In the genomic region with DNA sequence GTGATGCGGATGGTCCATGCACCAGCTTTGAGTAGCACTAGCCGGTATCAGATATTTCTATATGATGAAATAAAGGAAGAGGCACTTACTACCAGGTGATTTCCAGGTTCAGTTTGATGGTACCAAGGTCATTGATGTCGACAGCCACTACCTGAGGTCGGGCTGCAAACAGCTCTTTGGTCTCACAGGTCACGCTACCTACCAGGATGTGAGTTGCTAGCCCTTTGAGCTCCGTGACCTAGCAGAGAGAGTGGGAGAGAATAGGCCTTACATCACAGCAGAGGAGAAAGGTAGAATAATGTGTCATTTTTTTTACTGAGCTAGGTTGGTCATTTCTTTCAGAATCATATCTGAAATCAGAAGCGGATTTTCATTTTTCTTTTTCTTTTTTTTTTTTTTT, we compare ENCODE assay signal across 1 cellular context.
A peak's percentile ranks its signal among the peaks of the same experiment; 100 is the strongest.
TF ChIP-seq lines count a peak whose summit lies in the region.

No MANE protein-coding gene starts in this region.

TF ChIP-seq in HepG2, 621 proteins besides CTCF, POLR2A, EP300 and RAD21 (continues in another document):
- peak; percentile 65; the same call in 1 of the 2 replicates for TF ChIP-seq ZFP1 (CRISPR knock-in tag; IDR thresholded peaks at IDR 0.05)
- peak; percentile 19; the same call in 1 of the 2 replicates for TF ChIP-seq CEBPB (IDR thresholded peaks at IDR 0.05; ENCODE audit: borderline replicate concordance, low read depth, low read length)
- no peak for TF ChIP-seq MXD4 (CRISPR knock-in tag; IDR thresholded peaks at IDR 0.05)
- TF ChIP-seq, protein P1, sequence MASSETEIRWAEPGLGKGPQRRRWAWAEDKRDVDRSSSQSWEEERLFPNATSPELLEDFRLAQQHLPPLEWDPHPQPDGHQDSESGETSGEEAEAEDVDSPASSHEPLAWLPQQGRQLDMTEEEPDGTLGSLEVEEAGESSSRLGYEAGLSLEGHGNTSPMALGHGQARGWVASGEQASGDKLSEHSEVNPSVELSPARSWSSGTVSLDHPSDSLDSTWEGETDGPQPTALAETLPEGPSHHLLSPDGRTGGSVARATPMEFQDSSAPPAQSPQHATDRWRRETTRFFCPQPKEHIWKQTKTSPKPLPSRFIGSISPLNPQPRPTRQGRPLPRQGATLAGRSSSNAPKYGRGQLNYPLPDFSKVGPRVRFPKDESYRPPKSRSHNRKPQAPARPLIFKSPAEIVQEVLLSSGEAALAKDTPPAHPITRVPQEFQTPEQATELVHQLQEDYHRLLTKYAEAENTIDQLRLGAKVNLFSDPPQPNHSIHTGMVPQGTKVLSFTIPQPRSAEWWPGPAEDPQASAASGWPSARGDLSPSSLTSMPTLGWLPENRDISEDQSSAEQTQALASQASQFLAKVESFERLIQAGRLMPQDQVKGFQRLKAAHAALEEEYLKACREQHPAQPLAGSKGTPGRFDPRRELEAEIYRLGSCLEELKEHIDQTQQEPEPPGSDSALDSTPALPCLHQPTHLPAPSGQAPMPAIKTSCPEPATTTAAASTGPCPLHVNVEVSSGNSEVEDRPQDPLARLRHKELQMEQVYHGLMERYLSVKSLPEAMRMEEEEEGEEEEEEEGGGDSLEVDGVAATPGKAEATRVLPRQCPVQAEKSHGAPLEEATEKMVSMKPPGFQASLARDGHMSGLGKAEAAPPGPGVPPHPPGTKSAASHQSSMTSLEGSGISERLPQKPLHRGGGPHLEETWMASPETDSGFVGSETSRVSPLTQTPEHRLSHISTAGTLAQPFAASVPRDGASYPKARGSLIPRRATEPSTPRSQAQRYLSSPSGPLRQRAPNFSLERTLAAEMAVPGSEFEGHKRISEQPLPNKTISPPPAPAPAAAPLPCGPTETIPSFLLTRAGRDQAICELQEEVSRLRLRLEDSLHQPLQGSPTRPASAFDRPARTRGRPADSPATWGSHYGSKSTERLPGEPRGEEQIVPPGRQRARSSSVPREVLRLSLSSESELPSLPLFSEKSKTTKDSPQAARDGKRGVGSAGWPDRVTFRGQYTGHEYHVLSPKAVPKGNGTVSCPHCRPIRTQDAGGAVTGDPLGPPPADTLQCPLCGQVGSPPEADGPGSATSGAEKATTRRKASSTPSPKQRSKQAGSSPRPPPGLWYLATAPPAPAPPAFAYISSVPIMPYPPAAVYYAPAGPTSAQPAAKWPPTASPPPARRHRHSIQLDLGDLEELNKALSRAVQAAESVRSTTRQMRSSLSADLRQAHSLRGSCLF (CRISPR knock-in tag; IDR thresholded peaks at IDR 0.05; ENCODE audit: borderline replicate concordance): no peak
- TF ChIP-seq ZC3H4 (CRISPR knock-in tag; IDR thresholded peaks at IDR 0.05; ENCODE audit: borderline replicate concordance): no peak
- TF ChIP-seq ZBTB21 (CRISPR knock-in tag; IDR thresholded peaks at IDR 0.05): 0 out of 2 replicates have a peak, but pooled peaks have one; percentile 53
- 0 out of 2 replicates have a peak, but pooled peaks have one; percentile 46 for TF ChIP-seq HDAC1 (CRISPR knock-in tag; IDR thresholded peaks at IDR 0.05)
- TF ChIP-seq, protein P2, sequence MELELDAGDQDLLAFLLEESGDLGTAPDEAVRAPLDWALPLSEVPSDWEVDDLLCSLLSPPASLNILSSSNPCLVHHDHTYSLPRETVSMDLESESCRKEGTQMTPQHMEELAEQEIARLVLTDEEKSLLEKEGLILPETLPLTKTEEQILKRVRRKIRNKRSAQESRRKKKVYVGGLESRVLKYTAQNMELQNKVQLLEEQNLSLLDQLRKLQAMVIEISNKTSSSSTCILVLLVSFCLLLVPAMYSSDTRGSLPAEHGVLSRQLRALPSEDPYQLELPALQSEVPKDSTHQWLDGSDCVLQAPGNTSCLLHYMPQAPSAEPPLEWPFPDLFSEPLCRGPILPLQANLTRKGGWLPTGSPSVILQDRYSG (CRISPR knock-in tag; IDR thresholded peaks at IDR 0.05): no peak
- TF ChIP-seq RARA (CRISPR knock-in tag; IDR thresholded peaks at IDR 0.05): peak; percentile 56; the same call in 1 of the 2 replicates
- no peak for TF ChIP-seq NR2F6 (IDR thresholded peaks at IDR 0.05)
- 0 out of 2 replicates have a peak, but pooled peaks have one; percentile 24 for TF ChIP-seq NR2F6 (CRISPR knock-in tag; IDR thresholded peaks at IDR 0.05)
- TF ChIP-seq, protein P3, sequence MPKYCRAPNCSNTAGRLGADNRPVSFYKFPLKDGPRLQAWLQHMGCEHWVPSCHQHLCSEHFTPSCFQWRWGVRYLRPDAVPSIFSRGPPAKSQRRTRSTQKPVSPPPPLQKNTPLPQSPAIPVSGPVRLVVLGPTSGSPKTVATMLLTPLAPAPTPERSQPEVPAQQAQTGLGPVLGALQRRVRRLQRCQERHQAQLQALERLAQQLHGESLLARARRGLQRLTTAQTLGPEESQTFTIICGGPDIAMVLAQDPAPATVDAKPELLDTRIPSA (CRISPR knock-in tag; IDR thresholded peaks at IDR 0.05; ENCODE audit: borderline replicate concordance): no peak
- TF ChIP-seq, protein P4, sequence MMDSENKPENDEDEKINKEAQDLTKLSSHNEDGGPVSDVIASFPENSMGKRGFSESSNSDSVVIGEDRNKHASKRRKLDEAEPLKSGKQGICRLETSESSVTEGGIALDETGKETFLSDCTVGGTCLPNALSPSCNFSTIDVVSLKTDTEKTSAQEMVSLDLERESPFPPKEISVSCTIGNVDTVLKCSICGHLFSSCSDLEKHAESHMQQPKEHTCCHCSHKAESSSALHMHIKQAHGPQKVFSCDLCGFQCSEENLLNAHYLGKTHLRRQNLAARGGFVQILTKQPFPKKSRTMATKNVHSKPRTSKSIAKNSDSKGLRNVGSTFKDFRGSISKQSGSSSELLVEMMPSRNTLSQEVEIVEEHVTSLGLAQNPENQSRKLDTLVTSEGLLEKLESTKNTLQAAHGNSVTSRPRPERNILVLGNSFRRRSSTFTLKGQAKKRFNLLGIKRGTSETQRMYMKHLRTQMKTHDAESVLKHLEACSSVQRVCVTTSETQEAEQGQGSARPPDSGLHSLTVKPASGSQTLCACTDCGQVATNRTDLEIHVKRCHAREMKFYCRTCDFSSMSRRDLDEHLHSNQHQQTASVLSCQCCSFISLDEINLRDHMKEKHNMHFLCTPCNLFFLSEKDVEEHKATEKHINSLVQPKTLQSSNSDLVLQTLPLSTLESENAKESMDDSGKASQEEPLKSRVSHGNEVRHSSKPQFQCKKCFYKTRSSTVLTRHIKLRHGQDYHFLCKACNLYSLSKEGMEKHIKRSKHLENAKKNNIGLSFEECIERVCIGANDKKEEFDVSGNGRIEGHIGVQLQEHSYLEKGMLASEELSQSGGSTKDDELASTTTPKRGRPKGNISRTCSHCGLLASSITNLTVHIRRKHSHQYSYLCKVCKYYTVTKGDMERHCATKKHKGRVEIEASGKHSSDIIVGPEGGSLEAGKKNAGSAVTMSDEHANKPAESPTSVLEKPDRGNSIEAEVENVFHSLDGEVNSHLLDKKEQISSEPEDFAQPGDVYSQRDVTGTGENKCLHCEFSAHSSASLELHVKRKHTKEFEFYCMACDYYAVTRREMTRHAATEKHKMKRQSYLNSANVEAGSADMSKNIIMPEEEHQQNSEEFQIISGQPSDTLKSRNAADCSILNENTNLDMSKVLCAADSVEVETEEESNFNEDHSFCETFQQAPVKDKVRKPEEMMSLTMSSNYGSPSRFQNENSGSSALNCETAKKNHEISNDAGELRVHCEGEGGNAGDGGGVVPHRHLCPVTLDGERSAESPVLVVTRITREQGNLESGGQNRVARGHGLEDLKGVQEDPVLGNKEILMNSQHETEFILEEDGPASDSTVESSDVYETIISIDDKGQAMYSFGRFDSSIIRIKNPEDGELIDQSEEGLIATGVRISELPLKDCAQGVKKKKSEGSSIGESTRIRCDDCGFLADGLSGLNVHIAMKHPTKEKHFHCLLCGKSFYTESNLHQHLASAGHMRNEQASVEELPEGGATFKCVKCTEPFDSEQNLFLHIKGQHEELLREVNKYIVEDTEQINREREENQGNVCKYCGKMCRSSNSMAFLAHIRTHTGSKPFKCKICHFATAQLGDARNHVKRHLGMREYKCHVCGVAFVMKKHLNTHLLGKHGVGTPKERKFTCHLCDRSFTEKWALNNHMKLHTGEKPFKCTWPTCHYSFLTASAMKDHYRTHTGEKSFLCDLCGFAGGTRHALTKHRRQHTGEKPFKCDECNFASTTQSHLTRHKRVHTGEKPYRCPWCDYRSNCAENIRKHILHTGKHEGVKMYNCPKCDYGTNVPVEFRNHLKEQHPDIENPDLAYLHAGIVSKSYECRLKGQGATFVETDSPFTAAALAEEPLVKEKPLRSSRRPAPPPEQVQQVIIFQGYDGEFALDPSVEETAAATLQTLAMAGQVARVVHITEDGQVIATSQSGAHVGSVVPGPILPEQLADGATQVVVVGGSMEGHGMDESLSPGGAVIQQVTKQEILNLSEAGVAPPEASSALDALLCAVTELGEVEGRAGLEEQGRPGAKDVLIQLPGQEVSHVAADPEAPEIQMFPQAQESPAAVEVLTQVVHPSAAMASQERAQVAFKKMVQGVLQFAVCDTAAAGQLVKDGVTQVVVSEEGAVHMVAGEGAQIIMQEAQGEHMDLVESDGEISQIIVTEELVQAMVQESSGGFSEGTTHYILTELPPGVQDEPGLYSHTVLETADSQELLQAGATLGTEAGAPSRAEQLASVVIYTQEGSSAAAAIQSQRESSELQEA (CRISPR knock-in tag; IDR thresholded peaks at IDR 0.05; ENCODE audit: not compliant biosample characterization): no peak
- no peak for TF ChIP-seq ADNP (CRISPR knock-in tag; IDR thresholded peaks at IDR 0.05)
- TF ChIP-seq HNF4A (CRISPR knock-in tag; IDR thresholded peaks at IDR 0.05): peak; percentile 55; the same call in 1 of the 2 replicates
- TF ChIP-seq ZNF20 (CRISPR knock-in tag; IDR thresholded peaks at IDR 0.05): no peak
- TF ChIP-seq, protein P5, sequence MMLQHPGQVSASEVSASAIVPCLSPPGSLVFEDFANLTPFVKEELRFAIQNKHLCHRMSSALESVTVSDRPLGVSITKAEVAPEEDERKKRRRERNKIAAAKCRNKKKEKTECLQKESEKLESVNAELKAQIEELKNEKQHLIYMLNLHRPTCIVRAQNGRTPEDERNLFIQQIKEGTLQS (CRISPR knock-in tag; IDR thresholded peaks at IDR 0.05): no peak
- TF ChIP-seq, protein P6, sequence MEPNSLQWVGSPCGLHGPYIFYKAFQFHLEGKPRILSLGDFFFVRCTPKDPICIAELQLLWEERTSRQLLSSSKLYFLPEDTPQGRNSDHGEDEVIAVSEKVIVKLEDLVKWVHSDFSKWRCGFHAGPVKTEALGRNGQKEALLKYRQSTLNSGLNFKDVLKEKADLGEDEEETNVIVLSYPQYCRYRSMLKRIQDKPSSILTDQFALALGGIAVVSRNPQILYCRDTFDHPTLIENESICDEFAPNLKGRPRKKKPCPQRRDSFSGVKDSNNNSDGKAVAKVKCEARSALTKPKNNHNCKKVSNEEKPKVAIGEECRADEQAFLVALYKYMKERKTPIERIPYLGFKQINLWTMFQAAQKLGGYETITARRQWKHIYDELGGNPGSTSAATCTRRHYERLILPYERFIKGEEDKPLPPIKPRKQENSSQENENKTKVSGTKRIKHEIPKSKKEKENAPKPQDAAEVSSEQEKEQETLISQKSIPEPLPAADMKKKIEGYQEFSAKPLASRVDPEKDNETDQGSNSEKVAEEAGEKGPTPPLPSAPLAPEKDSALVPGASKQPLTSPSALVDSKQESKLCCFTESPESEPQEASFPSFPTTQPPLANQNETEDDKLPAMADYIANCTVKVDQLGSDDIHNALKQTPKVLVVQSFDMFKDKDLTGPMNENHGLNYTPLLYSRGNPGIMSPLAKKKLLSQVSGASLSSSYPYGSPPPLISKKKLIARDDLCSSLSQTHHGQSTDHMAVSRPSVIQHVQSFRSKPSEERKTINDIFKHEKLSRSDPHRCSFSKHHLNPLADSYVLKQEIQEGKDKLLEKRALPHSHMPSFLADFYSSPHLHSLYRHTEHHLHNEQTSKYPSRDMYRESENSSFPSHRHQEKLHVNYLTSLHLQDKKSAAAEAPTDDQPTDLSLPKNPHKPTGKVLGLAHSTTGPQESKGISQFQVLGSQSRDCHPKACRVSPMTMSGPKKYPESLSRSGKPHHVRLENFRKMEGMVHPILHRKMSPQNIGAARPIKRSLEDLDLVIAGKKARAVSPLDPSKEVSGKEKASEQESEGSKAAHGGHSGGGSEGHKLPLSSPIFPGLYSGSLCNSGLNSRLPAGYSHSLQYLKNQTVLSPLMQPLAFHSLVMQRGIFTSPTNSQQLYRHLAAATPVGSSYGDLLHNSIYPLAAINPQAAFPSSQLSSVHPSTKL (CRISPR knock-in tag; IDR thresholded peaks at IDR 0.05): 0 out of 2 replicates have a peak, but pooled peaks have one; percentile 14
- TF ChIP-seq ZNF776 (CRISPR knock-in tag; IDR thresholded peaks at IDR 0.05): no peak
- TF ChIP-seq, protein P7, sequence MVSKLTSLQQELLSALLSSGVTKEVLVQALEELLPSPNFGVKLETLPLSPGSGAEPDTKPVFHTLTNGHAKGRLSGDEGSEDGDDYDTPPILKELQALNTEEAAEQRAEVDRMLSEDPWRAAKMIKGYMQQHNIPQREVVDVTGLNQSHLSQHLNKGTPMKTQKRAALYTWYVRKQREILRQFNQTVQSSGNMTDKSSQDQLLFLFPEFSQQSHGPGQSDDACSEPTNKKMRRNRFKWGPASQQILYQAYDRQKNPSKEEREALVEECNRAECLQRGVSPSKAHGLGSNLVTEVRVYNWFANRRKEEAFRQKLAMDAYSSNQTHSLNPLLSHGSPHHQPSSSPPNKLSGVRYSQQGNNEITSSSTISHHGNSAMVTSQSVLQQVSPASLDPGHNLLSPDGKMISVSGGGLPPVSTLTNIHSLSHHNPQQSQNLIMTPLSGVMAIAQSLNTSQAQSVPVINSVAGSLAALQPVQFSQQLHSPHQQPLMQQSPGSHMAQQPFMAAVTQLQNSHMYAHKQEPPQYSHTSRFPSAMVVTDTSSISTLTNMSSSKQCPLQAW (CRISPR knock-in tag; IDR thresholded peaks at IDR 0.05): 0 out of 2 replicates have a peak, but pooled peaks have one; percentile 22
- TF ChIP-seq MED1 (CRISPR knock-in tag; IDR thresholded peaks at IDR 0.05): peak; percentile 46; the same call in 1 of the 2 replicates
- 0 out of 2 replicates have a peak, but pooled peaks have one; percentile 5 for TF ChIP-seq BHLHE40 (IDR thresholded peaks at IDR 0.05; ENCODE audit: low read length)
- TF ChIP-seq SOX6 (IDR thresholded peaks at IDR 0.05): no peak
- TF ChIP-seq SOX6 (CRISPR knock-in tag; IDR thresholded peaks at IDR 0.05): 0 out of 2 replicates have a peak, but pooled peaks have one; percentile 37
- TF ChIP-seq MZF1 (CRISPR knock-in tag; IDR thresholded peaks at IDR 0.05; ENCODE audit: borderline replicate concordance): no peak
- TF ChIP-seq CC2D1A (CRISPR knock-in tag; IDR thresholded peaks at IDR 0.05): no peak
- TF ChIP-seq HNRNPL (IDR thresholded peaks at IDR 0.05; ENCODE audit: low read depth, low read length): no peak
- TF ChIP-seq ESRRA (CRISPR knock-in tag; IDR thresholded peaks at IDR 0.05; ENCODE audit: low read depth): peak; percentile 83; the same call in 1 of the 2 replicates
- TF ChIP-seq ZNF12 (CRISPR knock-in tag; IDR thresholded peaks at IDR 0.05): no peak
- TF ChIP-seq, protein P8, sequence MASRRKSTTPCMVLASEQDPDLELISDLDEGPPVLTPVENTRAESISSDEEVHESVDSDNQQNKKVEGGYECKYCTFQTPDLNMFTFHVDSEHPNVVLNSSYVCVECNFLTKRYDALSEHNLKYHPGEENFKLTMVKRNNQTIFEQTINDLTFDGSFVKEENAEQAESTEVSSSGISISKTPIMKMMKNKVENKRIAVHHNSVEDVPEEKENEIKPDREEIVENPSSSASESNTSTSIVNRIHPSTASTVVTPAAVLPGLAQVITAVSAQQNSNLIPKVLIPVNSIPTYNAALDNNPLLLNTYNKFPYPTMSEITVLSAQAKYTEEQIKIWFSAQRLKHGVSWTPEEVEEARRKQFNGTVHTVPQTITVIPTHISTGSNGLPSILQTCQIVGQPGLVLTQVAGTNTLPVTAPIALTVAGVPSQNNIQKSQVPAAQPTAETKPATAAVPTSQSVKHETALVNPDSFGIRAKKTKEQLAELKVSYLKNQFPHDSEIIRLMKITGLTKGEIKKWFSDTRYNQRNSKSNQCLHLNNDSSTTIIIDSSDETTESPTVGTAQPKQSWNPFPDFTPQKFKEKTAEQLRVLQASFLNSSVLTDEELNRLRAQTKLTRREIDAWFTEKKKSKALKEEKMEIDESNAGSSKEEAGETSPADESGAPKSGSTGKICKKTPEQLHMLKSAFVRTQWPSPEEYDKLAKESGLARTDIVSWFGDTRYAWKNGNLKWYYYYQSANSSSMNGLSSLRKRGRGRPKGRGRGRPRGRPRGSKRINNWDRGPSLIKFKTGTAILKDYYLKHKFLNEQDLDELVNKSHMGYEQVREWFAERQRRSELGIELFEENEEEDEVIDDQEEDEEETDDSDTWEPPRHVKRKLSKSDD (CRISPR knock-in tag; IDR thresholded peaks at IDR 0.05; ENCODE audit: low read depth): no peak
